ENCODE assay signal across 9 cellular contexts in genomic region chr6:158793432-158793831, GRCh38. TPM values are rescaled to one million over a fixed set of nuclear protein-coding genes. Genes with fewer than 3 reads are reported as not detected.
DNase-seq lines count a peak whose midpoint lies in the region; ATAC-seq, FAIRE-seq and TF ChIP-seq lines count a peak whose summit lies in the region.
"Had no signal": no experiment of that assay in that cellular context is flagged by ENCODE, and none has a peak within 500 bp of the region (broad histone marks: within the 10 kb centered on the region; RNA-seq: fewer than 3 reads in every experiment).

No MANE protein-coding gene starts in this region.

- DNase-seq in NCI-H1694 treated with DMSO at 0.1 percent for 48 hours (lab: John Stamatoyannopoulos, UW), result peak; percentile 8
- no peak for DNase-seq in NCI-H1694 (lab: John Stamatoyannopoulos, UW)
- peak; percentile 15 for DNase-seq in MM.1S
- DNase-seq in K562 (ENCODE audit: extremely low read depth in 1 of 4, low spot score in 3 of 4), result peak; percentile 55 to 81 (median 66)
- peak; percentile 70 for DNase-seq in mesenchymal stem cell
- DNase-seq in DMS114 treated with DMSO at 0.1 percent for 48 hours (lab: John Stamatoyannopoulos, UW; ENCODE audit: unreplicated experiment), result no peak
- DNase-seq in superior temporal gyrus (ENCODE audit: extremely low spot score), result no peak

- H3K4me1 ChIP-seq in MM.1S (ENCODE audit: low read length), result 0 out of 2 replicates have a peak, but pooled peaks cover 6% of the 10 kb centered on the region
- no peaks in the 10 kb centered on the region for H3K4me1 ChIP-seq in K562 (replicated peaks in 1 of 2; ENCODE audit: control insufficient read depth in 2 of 2, insufficient read depth in 2 of 2, low read length in 2 of 2)
- peaks cover 10% of the 10 kb centered on the region for H3K4me1 ChIP-seq in mesenchymal stem cell (ENCODE audit: control insufficient read depth, insufficient read depth, low read depth, low read length)

- no peaks in the 10 kb centered on the region for H3K9me3 ChIP-seq in MM.1S (replicated peaks; ENCODE audit: insufficient read depth, low read length)
- H3K9me3 ChIP-seq in K562 (replicated peaks; ENCODE audit: control insufficient read depth, insufficient read depth, low read depth, low read length), result no peaks in the 10 kb centered on the region
- no peaks in the 10 kb centered on the region for H3K9me3 ChIP-seq in mesenchymal stem cell (ENCODE audit: control insufficient read depth, low read length)

- no peaks in the 10 kb centered on the region for H3K9me2 ChIP-seq in MM.1S (replicated peaks; ENCODE audit: insufficient read depth, low read length)

- no peak overlapping the region for H3K9ac ChIP-seq in MM.1S (ENCODE audit: low read length)
- H3K9ac ChIP-seq in K562 (ENCODE audit: insufficient read depth in 1 of 2, low read depth in 2 of 2, low read length in 2 of 2), result no peak overlapping the region
- no peak overlapping the region for H3K9ac ChIP-seq in mesenchymal stem cell (ENCODE audit: low read length)
- H3K9ac ChIP-seq: BLaER1 treated with 17β-estradiol and CSF1 and Interleukin-3, amounts not matched to agents 10 nM and 100 nM had no signal

- no peak overlapping the region for H3K14ac ChIP-seq in mesenchymal stem cell (ENCODE audit: low read length in 2 of 2)

- H3K79me2 ChIP-seq in MM.1S (ENCODE audit: low read length) (peaks cover 95% of the 10 kb centered on the region), K562 (ENCODE audit: control insufficient read depth, insufficient read depth, low read length) (peaks cover 90% of the 10 kb centered on the region)

- TF ChIP-seq POLR2A in K562 (conservative IDR thresholded peaks at IDR 0.05), result no peak

- peak; percentile 30 for TF ChIP-seq CTCF in MM.1S (IDR thresholded peaks at IDR 0.05; ENCODE audit: low read length)
- TF ChIP-seq CTCF in K562 (IDR thresholded peaks at IDR 0.05 in 2 of 3, conservative IDR thresholded peaks at IDR 0.05 in 1 of 3; ENCODE audit: insufficient read depth in 2 of 3, low read depth in 1 of 3, low read length in 3 of 3), result peak; percentile 71 to 92 (median 84)

- H4K20me1 ChIP-seq in MM.1S (ENCODE audit: insufficient read depth, low read length), result peaks cover 3% of the 10 kb centered on the region; the same call in 1 of the 2 replicates
- H4K20me1 ChIP-seq in K562 (replicated peaks; ENCODE audit: control insufficient read depth, insufficient read depth, low read length), result peaks cover 19% of the 10 kb centered on the region

- FAIRE-seq in K562 (lab: Jason Lieb, UNC), result peak; percentile 84

- no peak overlapping the region for H3K4ac ChIP-seq in mesenchymal stem cell (ENCODE audit: low read depth in 1 of 2, low read length in 2 of 2)

- 0% methylated on average over 1 of the region's 1 CpG for WGBS in K562 (ENCODE audit: insufficient coverage, low coverage, missing lambda C conversion rate)
- 65% methylated on average over 1 of the region's 1 CpG for WGBS in mesenchymal stem cell

- peak; percentile 50 for ATAC-seq in GM21528 (IDR thresholded peaks at IDR 0.05; ENCODE audit: low FRiP score, unreplicated experiment)
- ATAC-seq in K562, result peak; percentile 96

- no peak overlapping the region for H4K91ac ChIP-seq in mesenchymal stem cell (ENCODE audit: low read length)

- no peak overlapping the region for H3K27ac ChIP-seq in MM.1S (ENCODE audit: low read length)
- H3K27ac ChIP-seq in K562 (ENCODE audit: extremely low read depth, low read depth, low read length), result no peak overlapping the region
- no peak overlapping the region for H3K27ac ChIP-seq in mesenchymal stem cell (ENCODE audit: low read length, poor library complexity, severe bottlenecking)

- CTCF ChIA-PET in K562 (lab: Yijun Ruan, JAX; ENCODE audit: low intra/inter-chr PET ratio), result interaction anchor here (0.6 to 3.3 kb wide), 7 partner anchors 22 to 211 kb away, joined by 3 to 36 read pairs (median 3); no protein-coding TSS in a partner anchor

- H3K23ac ChIP-seq in mesenchymal stem cell (ENCODE audit: low read length in 2 of 2), result no peak overlapping the region

- no peak overlapping the region for H2BK12ac ChIP-seq in mesenchymal stem cell (ENCODE audit: low read length in 2 of 2)

- H2AFZ ChIP-seq in MM.1S (ENCODE audit: low read length), result no peak overlapping the region
- H2AFZ ChIP-seq in K562 (ENCODE audit: low read depth, low read length), result no peak overlapping the region
- H2AFZ ChIP-seq in mesenchymal stem cell (ENCODE audit: low read depth, low read length), result no peak overlapping the region

- H2AK5ac ChIP-seq in mesenchymal stem cell (ENCODE audit: low read length, severe bottlenecking), result no peak overlapping the region

- in situ Hi-C loops in K562 (cut with MboI), result loop anchor here (5.0 kb wide), 1 partner anchor 179 kb away; no protein-coding TSS in a partner anchor

- POLR2A ChIA-PET in K562 (lab: Yijun Ruan, JAX), result interaction anchor here (0.6 to 1.4 kb wide), 2 partner anchors 17 to 207 kb away, joined by 3 to 4 read pairs; partner anchors contain the start of gene RSPH3

- no peaks in the 10 kb centered on the region for H3F3A ChIP-seq in MM.1S (ENCODE audit: insufficient read depth, low read length)

- H4K8ac ChIP-seq in mesenchymal stem cell (ENCODE audit: low read length), result no peak overlapping the region

- H3K4me3 ChIP-seq in MM.1S (ENCODE audit: low read length), result no peak overlapping the region
- no peak overlapping the region for H3K4me3 ChIP-seq in K562
- no peak overlapping the region for H3K4me3 ChIP-seq in mesenchymal stem cell (ENCODE audit: insufficient read depth in 1 of 2, low read depth in 1 of 2, low read length in 2 of 2)
- H3K4me3 ChIP-seq: BLaER1 treated with 17β-estradiol and CSF1 and Interleukin-3, amounts not matched to agents 10 nM and 100 nM had no signal

- no peak overlapping the region for H3K4me2 ChIP-seq in MM.1S (ENCODE audit: low read depth, low read length)
- H3K4me2 ChIP-seq in K562 (ENCODE audit: insufficient read depth, low read length), result no peak overlapping the region
- no peak overlapping the region for H3K4me2 ChIP-seq in mesenchymal stem cell (ENCODE audit: low read length, poor library complexity, severe bottlenecking)

- BruUV-seq in K562 (replicated peaks; lab: Mats Ljungman, UMichigan), result no TSS peak

- H3K27me3 ChIP-seq in MM.1S (replicated peaks; ENCODE audit: insufficient read depth, low read length), result no peaks in the 10 kb centered on the region
- no peaks in the 10 kb centered on the region for H3K27me3 ChIP-seq in K562 (ENCODE audit: control insufficient read depth in 2 of 2, insufficient read depth in 2 of 2, low read length in 2 of 2)
- H3K27me3 ChIP-seq in mesenchymal stem cell (ENCODE audit: control insufficient read depth in 1 of 2, insufficient read depth in 1 of 2, low read length in 2 of 2), result no peaks in the 10 kb centered on the region
- H3K27me3 ChIP-seq: BLaER1 treated with 17β-estradiol and CSF1 and Interleukin-3, amounts not matched to agents 10 nM and 100 nM had no signal

- intact Hi-C loops in K562 (cut with micrococcal nuclease), result loop anchor here (1.0 to 5.0 kb wide), 4 partner anchors 24 to 179 kb away; no protein-coding TSS in a partner anchor

- no peak overlapping the region for H2BK5ac ChIP-seq in mesenchymal stem cell (ENCODE audit: low read depth, low read length, poor library complexity, severe bottlenecking)

- H3K9me1 ChIP-seq in K562 (ENCODE audit: control insufficient read depth, insufficient read depth, low read length), result no peaks in the 10 kb centered on the region

- H3K79me1 ChIP-seq in mesenchymal stem cell (replicated peaks; ENCODE audit: low read length, poor library complexity, severe bottlenecking), result peaks cover 2% of the 10 kb centered on the region

- H3K18ac ChIP-seq in mesenchymal stem cell (ENCODE audit: low read depth in 1 of 2, low read length in 2 of 2), result no peak overlapping the region

- H3K36me3 ChIP-seq in MM.1S (replicated peaks; ENCODE audit: insufficient read depth, low read length) (no peaks in the 10 kb centered on the region), K562 (ENCODE audit: control insufficient read depth, insufficient read depth, low read length) (peaks cover 32% of the 10 kb centered on the region), mesenchymal stem cell (ENCODE audit: control insufficient read depth in 1 of 2, insufficient read depth in 2 of 2, low read depth in 1 of 2, low read length in 2 of 2) (peaks cover 0 to 5% of the 10 kb centered on the region in 2 experiments)

- TF ChIP-seq RAD21 in K562 (CRISPR knock-in tag; conservative IDR thresholded peaks at IDR 0.05 in 1 of 2, IDR thresholded peaks at IDR 0.05 in 1 of 2), result peak; percentile 84 to 96

- H2BK120ac ChIP-seq in mesenchymal stem cell (ENCODE audit: low read depth, low read length), result no peak overlapping the region

- no peak overlapping the region for H2BK15ac ChIP-seq in mesenchymal stem cell (ENCODE audit: low read depth, poor library complexity, severe bottlenecking)

- TF ChIP-seq EP300 in K562 (IDR thresholded peaks at IDR 0.05; ENCODE audit: low read length), result 0 out of 2 replicates have a peak, but pooled peaks have one; percentile 9

TF ChIP-seq in K562, 482 proteins besides CTCF, POLR2A, EP300 and RAD21 (continues in another document):
- TF ChIP-seq ZNF780A (CRISPR knock-in tag; IDR thresholded peaks at IDR 0.05), result no peak
- no peak for TF ChIP-seq ZNF324 (CRISPR knock-in tag; IDR thresholded peaks at IDR 0.05)
- TF ChIP-seq, protein P1, sequence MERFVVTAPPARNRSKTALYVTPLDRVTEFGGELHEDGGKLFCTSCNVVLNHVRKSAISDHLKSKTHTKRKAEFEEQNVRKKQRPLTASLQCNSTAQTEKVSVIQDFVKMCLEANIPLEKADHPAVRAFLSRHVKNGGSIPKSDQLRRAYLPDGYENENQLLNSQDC (CRISPR knock-in tag; IDR thresholded peaks at IDR 0.05), result no peak

RNA-seq across cellular contexts. Expression of gene EZR, which starts 25.7 kb away (rescaled TPM):
- total RNA-seq in K562 (2011; cell fraction: chromatin; rRNA removed; ENCODE audit: low replicate concordance), result 49.5 and 70.7 TPM in 2 replicates
- 37.9 and 45.2 TPM in 2 replicates for total RNA-seq in K562 (2011; cell fraction: nucleolus; rRNA removed)
- total RNA-seq in K562 (2011; cell fraction: nucleoplasm; rRNA removed), result 44.1 and 48.1 TPM in 2 replicates
- total RNA-seq in K562 (2014; rRNA removed), result 161 and 162 TPM in 2 replicates
- 71.5 and 72.7 TPM in 2 replicates for total RNA-seq in K562 (2014; rRNA removed; fragmentation: Illumina TruSeq; extraction: Trizol)
- total RNA-seq in K562 (2015; rRNA removed; fragmentation: Illumina TruSeq; extraction: Trizol), result 110 and 117 TPM in 2 replicates
- total RNA-seq in K562 (2021), result 125 and 143 TPM in 2 replicates
- 104 and 135 TPM in 2 replicates for polyA plus RNA-seq in K562 (2011; rRNA removed)
- 78.6 and 88.6 TPM in 2 replicates for polyA plus RNA-seq in K562 (2011; cell fraction: cytosol; rRNA removed)
- 91.7 and 156 TPM in 2 replicates for polyA plus RNA-seq in K562 (2011; cell fraction: nucleus; rRNA removed)
- polyA plus RNA-seq in K562 (2012), result 120 and 126 TPM in 2 replicates
- 93.0 and 101 TPM in 2 replicates for polyA plus RNA-seq in K562 (2014; fragmentation: Illumina TruSeq; extraction: Trizol)
- polyA plus RNA-seq in K562 (2014; fragmentation: Nextera tagmentation; extraction: Ambion mirVana), result 10 to 100 TPM; 36.5 to 63.6 TPM
- 91.5 and 114 TPM in 2 replicates for polyA plus RNA-seq in K562 (2014; rRNA removed)
- polyA minus RNA-seq in K562 (2011; rRNA and poly(A)+ RNA removed), result 100 and 114 TPM in 2 replicates
- polyA minus RNA-seq in K562 (2011; cell fraction: cytosol; rRNA and poly(A)+ RNA removed), result 69.7 and 85.1 TPM in 2 replicates
- polyA minus RNA-seq in K562 (2011; cell fraction: nucleus; rRNA and poly(A)+ RNA removed), result 20.1 and 54.6 TPM in 2 replicates
- polyA plus RNA-seq in mesenchymal stem cell (2013, experiment 1 of 2), result 45.8 TPM
- 44.2 TPM for polyA plus RNA-seq in mesenchymal stem cell (2013, experiment 2 of 2)

Comparison
In these comparisons a context has a peak if more than half of its experiments do, and no peak if none do; other contexts are left out.
1. DNase-seq: peak in NCI-H1694 treated with DMSO at 0.1 percent for 48 hours (single experiment), MM.1S (single experiment), K562 (4 of 4) and mesenchymal stem cell (single experiment); none in NCI-H1694 (single experiment), DMS114 treated with DMSO at 0.1 percent for 48 hours (single experiment) and superior temporal gyrus (single experiment).